ENCODE assay signal across 9 cellular contexts in the genomic region with DNA sequence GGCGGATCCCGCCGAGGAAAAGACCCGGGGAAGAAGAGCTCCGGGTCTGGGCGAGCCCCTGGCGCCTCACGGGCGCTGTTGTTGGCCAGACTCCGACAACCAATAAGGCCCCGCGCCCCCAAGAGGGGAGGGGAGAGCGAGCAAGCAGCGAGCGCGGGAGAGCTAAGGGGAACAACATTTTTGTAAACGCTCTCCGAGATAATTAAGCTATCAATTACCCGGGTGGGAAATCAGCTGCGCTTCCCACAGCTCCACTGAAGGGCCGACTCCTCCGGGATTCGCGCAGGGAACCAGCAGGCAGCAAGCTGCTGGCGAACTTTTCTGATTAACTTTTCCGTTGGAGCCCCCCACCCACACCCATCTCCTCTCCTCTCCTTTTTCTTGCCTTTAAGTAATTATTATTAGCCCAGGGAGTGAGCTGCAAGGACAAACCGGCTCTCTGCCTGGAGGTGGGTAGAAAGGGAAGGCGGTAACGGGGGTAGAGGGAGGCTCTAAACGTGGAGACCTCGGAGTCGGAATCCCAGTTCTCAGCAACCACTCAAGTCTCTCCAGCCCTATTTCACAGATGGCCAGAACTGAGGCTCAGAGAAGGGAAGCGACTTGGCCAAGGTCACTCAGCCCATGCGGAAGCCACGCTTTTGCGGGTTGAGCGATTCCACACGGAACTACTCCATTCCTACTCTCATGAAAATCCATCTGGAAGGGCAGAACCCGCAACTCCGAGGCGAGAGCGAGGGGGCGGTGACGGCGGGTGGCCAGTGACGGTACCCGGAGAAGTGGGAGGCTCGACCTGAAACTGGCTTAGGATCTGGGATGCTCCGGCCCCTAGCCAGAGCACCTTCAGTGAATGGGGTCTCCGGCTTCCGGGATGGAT. TPM values are rescaled to one million over a fixed set of nuclear protein-coding genes. Genes with fewer than 3 reads are reported as not detected.
DNase-seq lines count a peak whose midpoint lies in the region; ATAC-seq and TF ChIP-seq lines count a peak whose summit lies in the region.
"Had no signal": no experiment of that assay in that cellular context is flagged by ENCODE, and none has a peak within 500 bp of the region (broad histone marks: within the 10 kb centered on the region; RNA-seq: fewer than 3 reads in every experiment).

No MANE protein-coding gene starts in this region.

- no peaks in the 10 kb centered on the region for H3K9me3 Mint-ChIP-seq in progenitor cell of endocrine pancreas (ENCODE audit: low read depth)

- peaks cover 10% of the 10 kb centered on the region for H3K27me3 Mint-ChIP-seq in progenitor cell of endocrine pancreas

- H3K4me3 Mint-ChIP-seq in progenitor cell of endocrine pancreas (ENCODE audit: low read depth) = peak overlapping the region; percentile 80

- no peaks in the 10 kb centered on the region for H3K36me3 Mint-ChIP-seq in progenitor cell of endocrine pancreas (ENCODE audit: insufficient read depth)

- peak; percentile 3 for ATAC-seq in foreskin keratinocyte
- ATAC-seq in GM19035 (IDR thresholded peaks at IDR 0.05; ENCODE audit: unreplicated experiment) = no peak
- no peak for ATAC-seq in HG03469 (IDR thresholded peaks at IDR 0.05; ENCODE audit: unreplicated experiment)
- no peak for ATAC-seq in HG02885 (IDR thresholded peaks at IDR 0.05; ENCODE audit: poor library complexity, unreplicated experiment)

- H3K36me3 ChIP-seq in DOHH2 (ENCODE audit: control insufficient read depth, low read length) = peaks cover 45% of the 10 kb centered on the region

- peaks cover 11% of the 10 kb centered on the region for H3K4me1 Mint-ChIP-seq in progenitor cell of endocrine pancreas (ENCODE audit: low read depth)

- no peaks in the 10 kb centered on the region; the same call in 1 of the 2 replicates for H4K20me1 ChIP-seq in DOHH2 (ENCODE audit: control insufficient read depth, insufficient read depth, low read depth, low read length)

- H3K4me2 ChIP-seq in DOHH2 (ENCODE audit: low read length) = peak overlapping the region; percentile 92

- peak; percentile 85 for DNase-seq in NCI-H2107 (lab: John Stamatoyannopoulos, UW)
- no peak for DNase-seq in foreskin keratinocyte
- peak; percentile 37 for DNase-seq in progenitor cell of endocrine pancreas (ENCODE audit: low spot score, unreplicated experiment)
- DNase-seq in SIG-M5 (lab: John Stamatoyannopoulos, UW) = no peak
- DNase-seq: activated CD4-positive, CD25-positive, alpha-beta regulatory T cell had no signal

- H3K27me3 ChIP-seq in DOHH2 (ENCODE audit: control insufficient read depth, low read length) (no peaks in the 10 kb centered on the region), foreskin keratinocyte (peaks cover 80% of the 10 kb centered on the region)

- H3K27ac Mint-ChIP-seq in progenitor cell of endocrine pancreas = no peak overlapping the region

- peak overlapping the region; percentile 5; the same call in 1 of the 2 replicates for H3K27ac ChIP-seq in DOHH2 (ENCODE audit: low read depth, low read length)
- no peak overlapping the region for H3K27ac ChIP-seq in foreskin keratinocyte

- TF ChIP-seq CTCF in DOHH2 (IDR thresholded peaks at IDR 0.05; ENCODE audit: low read depth, low read length, poor library complexity, severe bottlenecking) = peak; percentile 58
- peak; percentile 2 for TF ChIP-seq CTCF in foreskin keratinocyte (conservative IDR thresholded peaks at IDR 0.05)
- peak; percentile 32 for TF ChIP-seq CTCF in progenitor cell of endocrine pancreas (IDR thresholded peaks at IDR 0.05; ENCODE audit: unreplicated experiment)

- peaks cover 8% of the 10 kb centered on the region for H3F3A ChIP-seq in DOHH2 (ENCODE audit: control insufficient read depth, insufficient read depth)

- H3K9me3 ChIP-seq in DOHH2 (ENCODE audit: control insufficient read depth, insufficient read depth, low read length) = no peaks in the 10 kb centered on the region

- peaks cover 74% of the 10 kb centered on the region for H3K4me1 ChIP-seq in DOHH2 (ENCODE audit: control insufficient read depth, low read length)
- H3K4me1 ChIP-seq in foreskin keratinocyte = no peaks in the 10 kb centered on the region

- H3K79me2 ChIP-seq in DOHH2 (ENCODE audit: control insufficient read depth, low read length) = peaks cover 57% of the 10 kb centered on the region

- no peaks in the 10 kb centered on the region for H3K9me2 ChIP-seq in DOHH2 (replicated peaks; ENCODE audit: control insufficient read depth, low read length)

- peak overlapping the region; percentile 91 for H3K4me3 ChIP-seq in DOHH2 (ENCODE audit: low read length)

RNA-seq across cellular contexts. Expression of gene ASTN2, which starts 1.3 kb away (rescaled TPM):
- total RNA-seq in foreskin keratinocyte (0.35 and 0.41 TPM in 2 replicates), progenitor cell of endocrine pancreas (27.1 and 29.0 TPM in 2 replicates)
- 0.19 and 0.36 TPM in 2 replicates for polyA plus RNA-seq in foreskin keratinocyte

Comparison
In these comparisons a context has a peak if more than half of its experiments do, and no peak if none do; other contexts are left out.
1. CTCF ChIP-seq: peak in every context shown above with its lines; median percentile 58 in DOHH2; 32 in progenitor cell of endocrine pancreas; 2 in foreskin keratinocyte.
2. DNase-seq: peak in NCI-H2107 (single experiment) and progenitor cell of endocrine pancreas (single experiment); none in foreskin keratinocyte (0 of 2) and SIG-M5 (single experiment).
3. RNA of gene ASTN2, which starts 1.3 kb away (total RNA-seq): 27.1 to 29.0 TPM in progenitor cell of endocrine pancreas; 0.35 to 0.41 TPM in foreskin keratinocyte; every median in the first group is over 10 times any median in the second.